ENCODE assay signal across 8 cellular contexts in the genomic region with DNA sequence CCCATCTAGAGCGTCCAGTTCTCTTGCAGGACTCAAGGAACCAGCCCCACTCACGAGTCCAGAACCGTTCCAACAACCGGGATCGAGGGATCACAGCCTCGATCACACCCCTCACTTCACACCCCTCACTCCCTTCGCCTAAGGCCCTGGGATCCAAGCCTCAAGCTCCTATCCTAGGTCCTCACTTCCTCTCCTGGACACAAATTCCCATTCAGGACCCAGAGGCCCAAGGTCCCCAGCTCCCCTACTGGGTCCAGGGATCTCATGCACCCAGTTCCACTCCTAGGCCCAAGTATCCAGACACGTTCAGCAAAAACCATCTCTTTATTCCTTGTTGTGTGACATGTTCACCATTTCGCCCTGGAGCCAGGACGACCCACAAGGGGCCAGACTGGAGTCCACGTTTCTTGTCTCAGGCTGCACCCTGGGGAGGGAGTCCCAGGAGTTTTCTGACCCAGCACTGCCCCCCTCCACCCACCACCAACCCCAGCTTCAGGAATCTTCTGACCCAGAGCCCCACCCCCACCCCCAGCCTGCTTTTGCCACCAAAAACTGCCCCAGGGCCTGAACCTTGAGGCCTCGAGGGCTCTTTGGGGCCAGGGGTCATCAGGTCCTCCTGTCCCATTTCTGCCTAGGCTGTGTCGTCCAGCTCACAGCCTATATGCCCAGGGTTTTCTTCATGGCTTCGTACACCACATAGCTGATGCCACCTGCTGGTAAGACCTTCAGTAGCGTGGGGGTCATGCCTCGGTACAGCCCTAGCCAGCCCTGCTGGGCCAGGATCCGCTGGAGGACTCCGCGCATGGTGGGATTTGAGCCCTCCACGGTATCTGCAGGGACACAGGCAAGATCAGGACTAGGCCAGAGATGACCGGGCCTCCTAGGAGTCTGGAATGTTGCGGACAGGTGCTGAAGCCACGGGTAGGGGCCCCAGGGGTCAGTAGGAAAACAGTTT. TPM values are rescaled to one million over a fixed set of nuclear protein-coding genes. Genes with fewer than 3 reads are reported as not detected.
A peak's percentile ranks its signal among the peaks of the same experiment; 100 is the strongest.
DNase-seq lines count a peak whose midpoint lies in the region; ATAC-seq, FAIRE-seq and TF ChIP-seq lines count a peak whose summit lies in the region.

No MANE protein-coding gene starts in this region.

- H3K27me3 ChIP-seq in ACC112 (ENCODE audit: insufficient read depth, low read length) (no peaks in the 10 kb centered on the region), HepG2 (ENCODE audit: control insufficient read depth in 1 of 2, insufficient read depth in 2 of 2, low read length in 2 of 2) (no peaks in the 10 kb centered on the region; a peak in 1 of 5 replicates), upper lobe of right lung (no peaks in the 10 kb centered on the region)

- peak overlapping the region; percentile 33 for H2AFZ ChIP-seq in ACC112 (ENCODE audit: low read length, unreplicated experiment)
- H2AFZ ChIP-seq in HepG2 (ENCODE audit: low read length), result peak overlapping the region; percentile 30

- peaks cover 24% of the 10 kb centered on the region for H3K4me1 Mint-ChIP-seq in activated T-helper 2 cell treated with anti-CD3 and anti-CD28 coated beads, Interferon-gamma antibody, Interleukin-2, Interleukin-4, amounts not matched to agents 10 μg/mL and 5 μg/mL and 100 μg/mL, durations not matched to agents 14 hours and 24 hours and 36 hours (ENCODE audit: low read depth)

- no peak for TF ChIP-seq CTCF in HEK293 (tag by site-specific recombination; IDR thresholded peaks at IDR 0.05)
- TF ChIP-seq CTCF in HepG2 (CRISPR knock-in tag; IDR thresholded peaks at IDR 0.05), result peak; percentile 73
- peak; percentile 16 for TF ChIP-seq CTCF in upper lobe of right lung (IDR thresholded peaks at IDR 0.05)

- H3K4me1 ChIP-seq in ACC112 (ENCODE audit: control insufficient read depth, insufficient read depth, low read length, unreplicated experiment), result peaks cover 14% of the 10 kb centered on the region
- peaks cover 7% of the 10 kb centered on the region for H3K4me1 ChIP-seq in HEK293 (ENCODE audit: control insufficient read depth, insufficient read depth, low read length)
- H3K4me1 ChIP-seq in HepG2 (ENCODE audit: insufficient read depth, low read length), result peaks cover 33% of the 10 kb centered on the region
- peaks cover 14% of the 10 kb centered on the region for H3K4me1 ChIP-seq in upper lobe of right lung

- intact Hi-C loops in activated T-helper 2 cell treated with anti-CD3 and anti-CD28 coated beads, Interferon-gamma antibody, Interleukin-2, Interleukin-4, amounts not matched to agents 10 μg/mL and 5 μg/mL and 100 μg/mL, durations not matched to agents 14 hours and 24 hours and 36 hours (cut with micrococcal nuclease), result loop anchor here (1.0 to 10.0 kb wide), 5 partner anchors 33 to 79 kb away; a partner anchor contains a TSS
- intact Hi-C loops in HepG2 (cut with micrococcal nuclease; ENCODE audit: unreplicated experiment), result no loop called here
- intact Hi-C loops in upper lobe of right lung (cut with DNase I), result no loop called here

- H3K36me3 Mint-ChIP-seq in activated T-helper 2 cell treated with anti-CD3 and anti-CD28 coated beads, Interferon-gamma antibody, Interleukin-2, Interleukin-4, amounts not matched to agents 10 μg/mL and 5 μg/mL and 100 μg/mL, durations not matched to agents 14 hours and 24 hours and 36 hours (ENCODE audit: low read depth), result peaks cover 30% of the 10 kb centered on the region

- peaks cover 3% of the 10 kb centered on the region for H3K9me3 Mint-ChIP-seq in activated T-helper 2 cell treated with anti-CD3 and anti-CD28 coated beads, Interferon-gamma antibody, Interleukin-2, Interleukin-4, amounts not matched to agents 10 μg/mL and 5 μg/mL and 100 μg/mL, durations not matched to agents 14 hours and 24 hours and 36 hours

- H3K79me2 ChIP-seq in ACC112 (ENCODE audit: control insufficient read depth, insufficient read depth, low read length, unreplicated experiment), result peaks cover 32% of the 10 kb centered on the region
- peaks cover 31% of the 10 kb centered on the region for H3K79me2 ChIP-seq in HepG2 (ENCODE audit: insufficient read depth, low read length)

- ATAC-seq in HepG2 (peak; percentile 7; the same call in 1 of the 3 replicates), upper lobe of right lung (no peak), GM19463 (IDR thresholded peaks at IDR 0.05; ENCODE audit: unreplicated experiment) (no peak)

- H3K27ac ChIP-seq in ACC112 (ENCODE audit: low read depth, low read length) (peak overlapping the region; percentile 77), HEK293 (ENCODE audit: extremely low read depth, low read depth, low read length) (peak overlapping the region; percentile 50), HepG2 (ENCODE audit: extremely low read length, insufficient read depth, low read length) (peak overlapping the region; percentile 62), upper lobe of right lung (peak overlapping the region; percentile 83)

- TF ChIP-seq EP300 in HepG2 (IDR thresholded peaks at IDR 0.05; ENCODE audit: low read depth in 2 of 2, low read length in 2 of 2) (no peak), HepG2 (CRISPR knock-in tag; IDR thresholded peaks at IDR 0.05; ENCODE audit: borderline replicate concordance) (no peak)

- POLR2A ChIA-PET in HEK293 (lab: Yijun Ruan, JAX), result interaction anchor here (1.0 to 2.1 kb wide), 9 partner anchors 9 to 312 kb away, joined by 4 to 25 read pairs (median 7); a partner anchor contains a TSS
- POLR2A ChIA-PET in HepG2 (lab: Yijun Ruan, JAX), result interaction anchor here (0.7 to 3.0 kb wide), 6 partner anchors 9 to 65 kb away, joined by 3 to 29 read pairs (median 10); a partner anchor contains a TSS

- H3K4me3 ChIP-seq in ACC112 (ENCODE audit: low read depth, low read length) (peak overlapping the region; percentile 68), HEK293 (ENCODE audit: low read depth, low read length) (no peak overlapping the region), HepG2 (replicated peaks in 1 of 3; ENCODE audit: insufficient read depth in 1 of 3, low read depth in 2 of 3, low read length in 3 of 3) (peak overlapping the region in 1 of 3 experiments; percentile 18; a peak in 1 of 6 replicates), upper lobe of right lung (peak overlapping the region; percentile 38)

- H3K4me2 ChIP-seq in HepG2 (ENCODE audit: low read depth, low read length), result peak overlapping the region; percentile 43

- 0 out of 2 replicates have a peak, but pooled peaks have one; percentile 20 for TF ChIP-seq RAD21 in HepG2 (CRISPR knock-in tag; IDR thresholded peaks at IDR 0.05)

- no peaks in the 10 kb centered on the region for H3K9me3 ChIP-seq in HEK293 (ENCODE audit: control insufficient read depth, insufficient read depth, low read depth, low read length)
- H3K9me3 ChIP-seq in HepG2 (ENCODE audit: low read length), result no peaks in the 10 kb centered on the region
- H3K9me3 ChIP-seq in upper lobe of right lung, result no peaks in the 10 kb centered on the region

- in situ Hi-C loops in HepG2 (cut with HindIII; ENCODE audit: extremely low pct_ligation_motif_present, low pct_unique_long_range_greater_than_20kb), result no loop called here

- BruUV-seq in HepG2 (replicated peaks; lab: Mats Ljungman, UMichigan), result TSS peak; percentile 67

- peaks cover 29% of the 10 kb centered on the region for H4K20me1 ChIP-seq in HepG2 (ENCODE audit: insufficient read depth, low read length)

- H3K4me3 Mint-ChIP-seq in activated T-helper 2 cell treated with anti-CD3 and anti-CD28 coated beads, Interferon-gamma antibody, Interleukin-2, Interleukin-4, amounts not matched to agents 10 μg/mL and 5 μg/mL and 100 μg/mL, durations not matched to agents 14 hours and 24 hours and 36 hours (ENCODE audit: low read depth), result peak overlapping the region; percentile 74

- CTCF ChIA-PET in HEK293 (lab: Yijun Ruan, JAX), result interaction anchor here (0.6 to 1.3 kb wide), 6 partner anchors 207 to 1218 kb away, joined by 3 to 7 read pairs (median 4); no protein-coding TSS in a partner anchor
- CTCF ChIA-PET in HepG2 (lab: Yijun Ruan, JAX; ENCODE audit: low intra/inter-chr PET ratio, low total read pairs), result interaction anchor here (1.3 to 1.4 kb wide), 2 partner anchors 260 to 300 kb away, joined by 3 to 5 read pairs; no protein-coding TSS in a partner anchor

- no peak for FAIRE-seq in HepG2 (lab: Jason Lieb, UNC)

- TF ChIP-seq POLR2A in HepG2 (IDR thresholded peaks at IDR 0.05; ENCODE audit: insufficient read depth in 1 of 2, low read depth in 2 of 2, low read length in 2 of 2), result no peak

- 88% methylated on average over 18 of the region's 23 CpGs for WGBS in HepG2 (ENCODE audit: low lambda C conversion rate)

- DNase-seq in activated T-helper 2 cell treated with anti-CD3 and anti-CD28 coated beads, Interferon-gamma antibody, Interleukin-2, Interleukin-4, amounts not matched to agents 10 μg/mL and 5 μg/mL and 100 μg/mL, durations not matched to agents 14 hours and 24 hours and 36 hours (ENCODE audit: low spot score), result no peak
- DNase-seq in HepG2 (ENCODE audit: low spot score) (peak; percentile 60), upper lobe of right lung (no peak), occipital lobe (lab: John Stamatoyannopoulos, UW) (no peak)
- no peak for DNase-seq in activated CD4-positive, CD25-positive, alpha-beta regulatory T cell (lab: John Stamatoyannopoulos, UW)

- H3K27me3 Mint-ChIP-seq in activated T-helper 2 cell treated with anti-CD3 and anti-CD28 coated beads, Interferon-gamma antibody, Interleukin-2, Interleukin-4, amounts not matched to agents 10 μg/mL and 5 μg/mL and 100 μg/mL, durations not matched to agents 14 hours and 24 hours and 36 hours (ENCODE audit: low read depth), result no peaks in the 10 kb centered on the region

- H3K9ac ChIP-seq in HepG2 (ENCODE audit: insufficient read depth, low read depth, low read length), result peak overlapping the region; percentile 52

- H3K36me3 ChIP-seq in ACC112 (ENCODE audit: insufficient read depth, low read length) (no peaks in the 10 kb centered on the region), HEK293 (ENCODE audit: control insufficient read depth in 2 of 2, insufficient read depth in 1 of 2, low read length in 2 of 2) (peaks cover 4 to 24% of the 10 kb centered on the region in 2 experiments; a peak in 1 of 3 replicates), HepG2 (replicated peaks in 1 of 2; ENCODE audit: control insufficient read depth in 1 of 2, insufficient read depth in 2 of 2, low read length in 2 of 2) (peaks cover 8 to 16% of the 10 kb centered on the region in 2 experiments; a peak in 4 of 5 replicates), upper lobe of right lung (peaks cover 14% of the 10 kb centered on the region)

- H3K27ac Mint-ChIP-seq in activated T-helper 2 cell treated with anti-CD3 and anti-CD28 coated beads, Interferon-gamma antibody, Interleukin-2, Interleukin-4, amounts not matched to agents 10 μg/mL and 5 μg/mL and 100 μg/mL, durations not matched to agents 14 hours and 24 hours and 36 hours, result peak overlapping the region; percentile 96

RNA-seq across cellular contexts. Expression of a gene that starts 1.4 kb away (rescaled TPM):
- total RNA-seq in activated T-helper 2 cell treated with anti-CD3 and anti-CD28 coated beads, Interferon-gamma antibody, Interleukin-2, Interleukin-4, amounts not matched to agents 10 μg/mL and 5 μg/mL and 100 μg/mL, durations not matched to agents 14 hours and 24 hours and 36 hours, result 405 and 413 TPM in 2 replicates
- total RNA-seq in HepG2 (2016; rRNA removed; fragmentation: Illumina TruSeq; extraction: Trizol) (129 and 160 TPM in 2 replicates), upper lobe of right lung (186 TPM), occipital lobe (73.6 TPM)
- 57.9 and 74.7 TPM in 2 replicates for total RNA-seq in HepG2 (2016; cell fraction: cytosol; rRNA removed; fragmentation: Illumina TruSeq; extraction: Trizol; ENCODE audit: low read depth)
- total RNA-seq in HepG2 (2016; cell fraction: insoluble cytoplasmic fraction; rRNA removed; fragmentation: Illumina TruSeq; extraction: Trizol), result 123 and 124 TPM in 2 replicates
- total RNA-seq in HepG2 (2016; cell fraction: membrane; rRNA removed; fragmentation: Illumina TruSeq; extraction: Trizol), result 201 and 221 TPM in 2 replicates
- 105 and 107 TPM in 2 replicates for total RNA-seq in HepG2 (2016; cell fraction: nucleus; rRNA removed; fragmentation: Illumina TruSeq; extraction: Trizol)
- 72.1 and 80.8 TPM in 2 replicates for polyA plus RNA-seq in HepG2 (2011; rRNA removed)
- polyA plus RNA-seq in HepG2 (2011; cell fraction: cytosol; rRNA removed), result 55.4 and 77.5 TPM in 2 replicates
- 103 and 136 TPM in 2 replicates for polyA plus RNA-seq in HepG2 (2011; cell fraction: nucleus; rRNA removed)
- polyA plus RNA-seq in HepG2 (2012), result 156 and 166 TPM in 2 replicates
- polyA plus RNA-seq in HepG2 (2016; cell fraction: cytosol; fragmentation: Illumina TruSeq; extraction: Trizol; ENCODE audit: low read depth), result 108 and 124 TPM in 2 replicates
- 207 and 297 TPM in 2 replicates for polyA plus RNA-seq in HepG2 (2016; cell fraction: insoluble cytoplasmic fraction; fragmentation: Illumina TruSeq; extraction: Trizol; ENCODE audit: low read depth)
- 260 and 325 TPM in 2 replicates for polyA plus RNA-seq in HepG2 (2016; cell fraction: membrane; fragmentation: Illumina TruSeq; extraction: Trizol; ENCODE audit: low read depth)
- 255 and 261 TPM in 2 replicates for polyA plus RNA-seq in HepG2 (2016; cell fraction: nucleus; fragmentation: Illumina TruSeq; extraction: Trizol; ENCODE audit: insufficient read depth, low read depth)
- polyA minus RNA-seq in HepG2 (2011; rRNA and poly(A)+ RNA removed; ENCODE audit: low replicate concordance), result 81.4 and 82.6 TPM in 2 replicates
- polyA minus RNA-seq in HepG2 (2011; cell fraction: cytosol; rRNA and poly(A)+ RNA removed), result 96.5 and 100 TPM in 2 replicates
- 78.9 and 81.1 TPM in 2 replicates for polyA minus RNA-seq in HepG2 (2011; cell fraction: nucleus; rRNA and poly(A)+ RNA removed)

RNA-seq across cellular contexts. Expression of a gene that starts 7.6 kb away (rescaled TPM):
- 0.30 and 0.32 TPM in 2 replicates for total RNA-seq in activated T-helper 2 cell treated with anti-CD3 and anti-CD28 coated beads, Interferon-gamma antibody, Interleukin-2, Interleukin-4, amounts not matched to agents 10 μg/mL and 5 μg/mL and 100 μg/mL, durations not matched to agents 14 hours and 24 hours and 36 hours
- 0.32 and 0.33 TPM in 2 replicates for total RNA-seq in HepG2 (2016; rRNA removed; fragmentation: Illumina TruSeq; extraction: Trizol)
- 0.26 TPM in 1 of 2 replicates, not detected in the other for total RNA-seq in HepG2 (2016; cell fraction: cytosol; rRNA removed; fragmentation: Illumina TruSeq; extraction: Trizol; ENCODE audit: low read depth)
- total RNA-seq in HepG2 (2016; cell fraction: insoluble cytoplasmic fraction; rRNA removed; fragmentation: Illumina TruSeq; extraction: Trizol), result 0.15 and 0.54 TPM in 2 replicates
- total RNA-seq in HepG2 (2016; cell fraction: membrane; rRNA removed; fragmentation: Illumina TruSeq; extraction: Trizol), result 0.41 and 0.53 TPM in 2 replicates
- total RNA-seq in HepG2 (2016; cell fraction: nucleus; rRNA removed; fragmentation: Illumina TruSeq; extraction: Trizol), result 0.25 and 0.28 TPM in 2 replicates
- 0.95 and 1.9 TPM in 2 replicates for polyA plus RNA-seq in HepG2 (2011; rRNA removed)
- polyA plus RNA-seq in HepG2 (2011; cell fraction: cytosol; rRNA removed), result 0.63 and 1.1 TPM in 2 replicates
- 3.3 and 4.1 TPM in 2 replicates for polyA plus RNA-seq in HepG2 (2011; cell fraction: nucleus; rRNA removed)
- 0.79 and 0.82 TPM in 2 replicates for polyA plus RNA-seq in HepG2 (2012)
- 0.26 and 0.27 TPM in 2 replicates for polyA plus RNA-seq in HepG2 (2016; cell fraction: cytosol; fragmentation: Illumina TruSeq; extraction: Trizol; ENCODE audit: low read depth)
- polyA plus RNA-seq in HepG2 (2016; cell fraction: insoluble cytoplasmic fraction; fragmentation: Illumina TruSeq; extraction: Trizol; ENCODE audit: low read depth), result 0.45 TPM in 1 of 2 replicates, not detected in the other
- polyA plus RNA-seq in HepG2 (2016; cell fraction: membrane; fragmentation: Illumina TruSeq; extraction: Trizol; ENCODE audit: low read depth), result 0.49 and 0.52 TPM in 2 replicates
- 1.6 and 2.6 TPM in 2 replicates for polyA plus RNA-seq in HepG2 (2016; cell fraction: nucleus; fragmentation: Illumina TruSeq; extraction: Trizol; ENCODE audit: insufficient read depth, low read depth)
- polyA minus RNA-seq in HepG2 (2011; rRNA and poly(A)+ RNA removed; ENCODE audit: low replicate concordance), result 0.30 and 0.98 TPM in 2 replicates
- polyA minus RNA-seq in HepG2 (2011; cell fraction: cytosol; rRNA and poly(A)+ RNA removed), result 0.40 TPM in 1 of 2 replicates, not detected in the other
- polyA minus RNA-seq in HepG2 (2011; cell fraction: nucleus; rRNA and poly(A)+ RNA removed), result 0.37 TPM in 1 of 2 replicates, not detected in the other
- total RNA-seq in upper lobe of right lung, result not detected
- 1.6 TPM for total RNA-seq in occipital lobe

RNA-seq across cellular contexts. Expression of a gene that starts 33.0 kb away (rescaled TPM):
- 59.6 and 60.1 TPM in 2 replicates for total RNA-seq in activated T-helper 2 cell treated with anti-CD3 and anti-CD28 coated beads, Interferon-gamma antibody, Interleukin-2, Interleukin-4, amounts not matched to agents 10 μg/mL and 5 μg/mL and 100 μg/mL, durations not matched to agents 14 hours and 24 hours and 36 hours
- total RNA-seq in HepG2 (2016; rRNA removed; fragmentation: Illumina TruSeq; extraction: Trizol), result 30.7 and 34.1 TPM in 2 replicates
- total RNA-seq in HepG2 (2016; cell fraction: cytosol; rRNA removed; fragmentation: Illumina TruSeq; extraction: Trizol; ENCODE audit: low read depth), result 6.6 and 7.5 TPM in 2 replicates
- 29.0 and 34.4 TPM in 2 replicates for total RNA-seq in HepG2 (2016; cell fraction: insoluble cytoplasmic fraction; rRNA removed; fragmentation: Illumina TruSeq; extraction: Trizol)
- total RNA-seq in HepG2 (2016; cell fraction: membrane; rRNA removed; fragmentation: Illumina TruSeq; extraction: Trizol), result 16.5 and 20.0 TPM in 2 replicates
- 14.6 and 16.4 TPM in 2 replicates for total RNA-seq in HepG2 (2016; cell fraction: nucleus; rRNA removed; fragmentation: Illumina TruSeq; extraction: Trizol)
- 26.0 and 27.8 TPM in 2 replicates for polyA plus RNA-seq in HepG2 (2011; rRNA removed)
- polyA plus RNA-seq in HepG2 (2011; cell fraction: cytosol; rRNA removed), result 32.7 and 42.5 TPM in 2 replicates
- polyA plus RNA-seq in HepG2 (2011; cell fraction: nucleus; rRNA removed), result 26.0 and 28.8 TPM in 2 replicates
- 27.7 and 33.9 TPM in 2 replicates for polyA plus RNA-seq in HepG2 (2012)
- 10.1 and 10.5 TPM in 2 replicates for polyA plus RNA-seq in HepG2 (2016; cell fraction: cytosol; fragmentation: Illumina TruSeq; extraction: Trizol; ENCODE audit: low read depth)
- 48.2 and 57.9 TPM in 2 replicates for polyA plus RNA-seq in HepG2 (2016; cell fraction: insoluble cytoplasmic fraction; fragmentation: Illumina TruSeq; extraction: Trizol; ENCODE audit: low read depth)
- 16.8 and 18.4 TPM in 2 replicates for polyA plus RNA-seq in HepG2 (2016; cell fraction: membrane; fragmentation: Illumina TruSeq; extraction: Trizol; ENCODE audit: low read depth)
- 54.2 and 60.4 TPM in 2 replicates for polyA plus RNA-seq in HepG2 (2016; cell fraction: nucleus; fragmentation: Illumina TruSeq; extraction: Trizol; ENCODE audit: insufficient read depth, low read depth)
- polyA minus RNA-seq in HepG2 (2011; rRNA and poly(A)+ RNA removed; ENCODE audit: low replicate concordance), result 28.2 and 31.6 TPM in 2 replicates
- 20.6 and 23.2 TPM in 2 replicates for polyA minus RNA-seq in HepG2 (2011; cell fraction: cytosol; rRNA and poly(A)+ RNA removed)
- polyA minus RNA-seq in HepG2 (2011; cell fraction: nucleus; rRNA and poly(A)+ RNA removed), result 11.4 and 11.5 TPM in 2 replicates
- 47.4 TPM for total RNA-seq in upper lobe of right lung
- 36.0 TPM for total RNA-seq in occipital lobe

RNA-seq across cellular contexts. Expression of a gene that starts 33.6 kb away (rescaled TPM):
- 20.1 and 27.3 TPM in 2 replicates for total RNA-seq in activated T-helper 2 cell treated with anti-CD3 and anti-CD28 coated beads, Interferon-gamma antibody, Interleukin-2, Interleukin-4, amounts not matched to agents 10 μg/mL and 5 μg/mL and 100 μg/mL, durations not matched to agents 14 hours and 24 hours and 36 hours
- total RNA-seq in HepG2 (2016; rRNA removed; fragmentation: Illumina TruSeq; extraction: Trizol), result 15.2 and 16.5 TPM in 2 replicates
- 26.3 and 28.9 TPM in 2 replicates for total RNA-seq in HepG2 (2016; cell fraction: cytosol; rRNA removed; fragmentation: Illumina TruSeq; extraction: Trizol; ENCODE audit: low read depth)
- 13.3 and 14.6 TPM in 2 replicates for total RNA-seq in HepG2 (2016; cell fraction: insoluble cytoplasmic fraction; rRNA removed; fragmentation: Illumina TruSeq; extraction: Trizol)
- total RNA-seq in HepG2 (2016; cell fraction: membrane; rRNA removed; fragmentation: Illumina TruSeq; extraction: Trizol), result 50.4 and 52.4 TPM in 2 replicates
- total RNA-seq in HepG2 (2016; cell fraction: nucleus; rRNA removed; fragmentation: Illumina TruSeq; extraction: Trizol), result 9.1 and 11.0 TPM in 2 replicates
- 12.4 and 13.2 TPM in 2 replicates for polyA plus RNA-seq in HepG2 (2011; rRNA removed)
- polyA plus RNA-seq in HepG2 (2011; cell fraction: cytosol; rRNA removed), result 12.8 and 15.5 TPM in 2 replicates
- polyA plus RNA-seq in HepG2 (2011; cell fraction: nucleus; rRNA removed), result 19.1 and 20.9 TPM in 2 replicates
- 19.4 and 21.6 TPM in 2 replicates for polyA plus RNA-seq in HepG2 (2012)
- 47.4 and 51.9 TPM in 2 replicates for polyA plus RNA-seq in HepG2 (2016; cell fraction: cytosol; fragmentation: Illumina TruSeq; extraction: Trizol; ENCODE audit: low read depth)
- 30.3 and 41.9 TPM in 2 replicates for polyA plus RNA-seq in HepG2 (2016; cell fraction: insoluble cytoplasmic fraction; fragmentation: Illumina TruSeq; extraction: Trizol; ENCODE audit: low read depth)
- polyA plus RNA-seq in HepG2 (2016; cell fraction: membrane; fragmentation: Illumina TruSeq; extraction: Trizol; ENCODE audit: low read depth), result 83.9 and 107 TPM in 2 replicates
- 30.2 and 30.9 TPM in 2 replicates for polyA plus RNA-seq in HepG2 (2016; cell fraction: nucleus; fragmentation: Illumina TruSeq; extraction: Trizol; ENCODE audit: insufficient read depth, low read depth)
- polyA minus RNA-seq in HepG2 (2011; rRNA and poly(A)+ RNA removed; ENCODE audit: low replicate concordance), result 16.3 and 18.2 TPM in 2 replicates
- 13.7 and 14.5 TPM in 2 replicates for polyA minus RNA-seq in HepG2 (2011; cell fraction: cytosol; rRNA and poly(A)+ RNA removed)
- 5.0 and 5.5 TPM in 2 replicates for polyA minus RNA-seq in HepG2 (2011; cell fraction: nucleus; rRNA and poly(A)+ RNA removed)
- total RNA-seq in upper lobe of right lung, result 51.4 TPM
- total RNA-seq in occipital lobe, result 42.6 TPM

RNA-seq across cellular contexts. Expression of a gene that starts 38.1 kb away (rescaled TPM):
- 0.46 TPM in 1 of 2 replicates, not detected in the other for total RNA-seq in activated T-helper 2 cell treated with anti-CD3 and anti-CD28 coated beads, Interferon-gamma antibody, Interleukin-2, Interleukin-4, amounts not matched to agents 10 μg/mL and 5 μg/mL and 100 μg/mL, durations not matched to agents 14 hours and 24 hours and 36 hours
- total RNA-seq in HepG2 (2016; rRNA removed; fragmentation: Illumina TruSeq; extraction: Trizol), result 21.9 and 25.6 TPM in 2 replicates
- total RNA-seq in HepG2 (2016; cell fraction: cytosol; rRNA removed; fragmentation: Illumina TruSeq; extraction: Trizol; ENCODE audit: low read depth), result 34.9 and 45.5 TPM in 2 replicates
- 20.4 and 26.4 TPM in 2 replicates for total RNA-seq in HepG2 (2016; cell fraction: insoluble cytoplasmic fraction; rRNA removed; fragmentation: Illumina TruSeq; extraction: Trizol)
- total RNA-seq in HepG2 (2016; cell fraction: membrane; rRNA removed; fragmentation: Illumina TruSeq; extraction: Trizol), result 39.1 and 47.5 TPM in 2 replicates
- 16.4 and 16.8 TPM in 2 replicates for total RNA-seq in HepG2 (2016; cell fraction: nucleus; rRNA removed; fragmentation: Illumina TruSeq; extraction: Trizol)
- 10.6 and 12.5 TPM in 2 replicates for polyA plus RNA-seq in HepG2 (2011; rRNA removed)
- 13.5 and 23.8 TPM in 2 replicates for polyA plus RNA-seq in HepG2 (2011; cell fraction: cytosol; rRNA removed)
- 15.9 and 16.5 TPM in 2 replicates for polyA plus RNA-seq in HepG2 (2011; cell fraction: nucleus; rRNA removed)
- 5.0 and 7.1 TPM in 2 replicates for polyA plus RNA-seq in HepG2 (2012)
- 39.3 and 47.3 TPM in 2 replicates for polyA plus RNA-seq in HepG2 (2016; cell fraction: cytosol; fragmentation: Illumina TruSeq; extraction: Trizol; ENCODE audit: low read depth)
- polyA plus RNA-seq in HepG2 (2016; cell fraction: insoluble cytoplasmic fraction; fragmentation: Illumina TruSeq; extraction: Trizol; ENCODE audit: low read depth), result 17.8 and 19.5 TPM in 2 replicates
- 32.7 and 32.9 TPM in 2 replicates for polyA plus RNA-seq in HepG2 (2016; cell fraction: membrane; fragmentation: Illumina TruSeq; extraction: Trizol; ENCODE audit: low read depth)
- polyA plus RNA-seq in HepG2 (2016; cell fraction: nucleus; fragmentation: Illumina TruSeq; extraction: Trizol; ENCODE audit: insufficient read depth, low read depth), result 21.1 and 24.5 TPM in 2 replicates
- polyA minus RNA-seq in HepG2 (2011; rRNA and poly(A)+ RNA removed; ENCODE audit: low replicate concordance), result 4.1 and 21.4 TPM in 2 replicates
- 6.7 and 8.7 TPM in 2 replicates for polyA minus RNA-seq in HepG2 (2011; cell fraction: cytosol; rRNA and poly(A)+ RNA removed)
- 3.2 and 4.1 TPM in 2 replicates for polyA minus RNA-seq in HepG2 (2011; cell fraction: nucleus; rRNA and poly(A)+ RNA removed)
- 48.4 TPM for total RNA-seq in upper lobe of right lung
- not detected for total RNA-seq in occipital lobe
